In the genomic region with DNA sequence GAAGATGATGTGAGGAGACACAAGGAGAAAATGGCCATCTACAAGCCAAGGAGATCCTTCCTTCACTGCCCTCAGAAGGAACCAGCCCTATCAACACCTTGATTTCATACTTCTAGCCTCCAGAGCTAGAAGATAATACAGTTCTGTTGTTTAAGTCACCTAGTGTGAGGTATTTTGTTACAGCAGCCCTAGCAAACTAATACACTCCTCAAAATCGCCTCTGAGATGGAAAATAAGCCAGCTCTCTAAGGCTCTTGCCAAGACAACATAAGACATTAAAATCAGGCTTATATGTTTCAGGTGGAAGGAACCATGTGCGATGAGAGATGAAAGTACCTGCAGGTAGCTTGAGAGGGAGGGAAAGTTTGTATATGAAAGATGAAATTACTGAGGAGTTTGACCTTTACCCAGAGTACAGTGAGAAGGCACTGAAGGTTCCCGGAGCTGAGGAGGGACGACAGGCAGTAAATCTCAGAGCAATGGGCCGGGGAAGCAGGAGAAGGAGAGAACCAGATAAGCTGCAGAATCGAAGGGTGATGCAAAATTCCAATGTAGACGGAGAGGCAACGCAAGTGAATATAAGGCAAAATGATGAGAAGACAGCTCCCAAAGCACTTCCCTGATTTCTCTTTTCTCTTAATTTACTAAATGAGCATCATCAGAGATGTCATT, we compare ENCODE assay signal across 1 cellular context.
TF ChIP-seq lines count a peak whose summit lies in the region.

No MANE protein-coding gene starts in this region.

TF ChIP-seq in K562, 482 proteins besides CTCF, POLR2A, EP300 and RAD21 (continued from another document):
- TF ChIP-seq, protein P1, sequence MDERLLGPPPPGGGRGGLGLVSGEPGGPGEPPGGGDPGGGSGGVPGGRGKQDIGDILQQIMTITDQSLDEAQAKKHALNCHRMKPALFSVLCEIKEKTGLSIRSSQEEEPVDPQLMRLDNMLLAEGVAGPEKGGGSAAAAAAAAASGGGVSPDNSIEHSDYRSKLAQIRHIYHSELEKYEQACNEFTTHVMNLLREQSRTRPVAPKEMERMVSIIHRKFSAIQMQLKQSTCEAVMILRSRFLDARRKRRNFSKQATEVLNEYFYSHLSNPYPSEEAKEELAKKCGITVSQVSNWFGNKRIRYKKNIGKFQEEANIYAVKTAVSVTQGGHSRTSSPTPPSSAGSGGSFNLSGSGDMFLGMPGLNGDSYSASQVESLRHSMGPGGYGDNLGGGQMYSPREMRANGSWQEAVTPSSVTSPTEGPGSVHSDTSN (CRISPR knock-in tag; IDR thresholded peaks at IDR 0.05; ENCODE audit: low read depth) = no peak
- TF ChIP-seq, protein P1 (tag; conservative IDR thresholded peaks at IDR 0.05; ENCODE audit: low read depth) = peak; percentile 73
- TF ChIP-seq GATA2 (CRISPR knock-in tag; IDR thresholded peaks at IDR 0.05) = no peak
- TF ChIP-seq ZNF12 (CRISPR knock-in tag; IDR thresholded peaks at IDR 0.05) = peak; percentile 94
- TF ChIP-seq NR2C2 (CRISPR knock-in tag; IDR thresholded peaks at IDR 0.05) = no peak
- 0 out of 2 replicates have a peak, but pooled peaks have one; percentile 17 for TF ChIP-seq NR2C2 (tag; IDR thresholded peaks at IDR 0.05)
